Comparison of ENCODE assay signal across 28 cellular contexts in genomic region chr12:78931466-78931990, GRCh38.
DNase-seq lines count a peak whose midpoint lies in the region; ATAC-seq, FAIRE-seq and TF ChIP-seq lines count a peak whose summit lies in the region.
"Had no signal": no experiment of that assay in that cellular context is flagged by ENCODE, and none has a peak within 500 bp of the region (broad histone marks: within the 10 kb centered on the region; RNA-seq: fewer than 3 reads in every experiment).

No MANE protein-coding gene starts in this region.

- CTCF ChIA-PET in RWPE1 (lab: Yijun Ruan, JAX): no interaction called here
- CTCF ChIA-PET in activated CD4-positive, alpha-beta memory T cell treated with anti-CD3 and anti-CD28 coated beads, Interleukin-2, amount 10 ng/mL, durations not matched to agents 7 days and 5 days (lab: Charles Lee): no interaction called here

- no peak for ATAC-seq in HG02571 (IDR thresholded peaks at IDR 0.05; ENCODE audit: unreplicated experiment)
- ATAC-seq: activated CD8-positive, alpha-beta memory T cell treated with anti-CD3 and anti-CD28 coated beads, Interleukin-2, amount 10 ng/mL, durations not matched to agents 7 days and 5 days; activated naive CD8-positive, alpha-beta T cell treated with anti-CD3 and anti-CD28 coated beads, Interleukin-2, amount 50 U/mL, for 24 hours; left cardiac atrium; mucosa of descending colon; Panc1 had no signal

- TF ChIP-seq CTCF in D721Med (IDR thresholded peaks at IDR 0.05; ENCODE audit: insufficient read depth, missing control alignments) (no peak), RWPE1 (conservative IDR thresholded peaks at IDR 0.05; ENCODE audit: low read depth) (no peak)

- no peak overlapping the region for H3K27ac ChIP-seq in RWPE1
- H3K27ac ChIP-seq: BLaER1 treated with 17β-estradiol and CSF1 and Interleukin-3, amounts not matched to agents 10 nM and 100 nM; coronary artery; epithelial cell of prostate; transverse colon had no signal

- no peak overlapping the region for H3K4me3 Mint-ChIP-seq in activated CD4-positive, alpha-beta memory T cell treated with anti-CD3 and anti-CD28 coated beads, Interleukin-2, amount 10 ng/mL, durations not matched to agents 7 days and 5 days
- H3K4me3 Mint-ChIP-seq: activated B cell treated with CpG ODN at 0.5 μM for 24 hours; activated CD8-positive, alpha-beta memory T cell treated with anti-CD3 and anti-CD28 coated beads, Interleukin-2, amount 10 ng/mL, durations not matched to agents 7 days and 5 days; activated naive CD8-positive, alpha-beta T cell treated with anti-CD3 and anti-CD28 coated beads, Interleukin-2, amount 50 U/mL, for 24 hours; IgD-negative memory B cell; nephron had no signal

- H3K4me1 Mint-ChIP-seq in activated CD4-positive, alpha-beta memory T cell treated with anti-CD3 and anti-CD28 coated beads, Interleukin-2, amount 10 ng/mL, durations not matched to agents 7 days and 5 days: no peaks in the 10 kb centered on the region
- H3K4me1 Mint-ChIP-seq: activated B cell treated with CpG ODN at 0.5 μM for 24 hours; activated CD8-positive, alpha-beta memory T cell treated with anti-CD3 and anti-CD28 coated beads, Interleukin-2, amount 10 ng/mL, durations not matched to agents 7 days and 5 days; activated naive CD8-positive, alpha-beta T cell treated with anti-CD3 and anti-CD28 coated beads, Interleukin-2, amount 50 U/mL, for 24 hours; nephron had no signal

- no peak overlapping the region for H3K27ac Mint-ChIP-seq in activated CD4-positive, alpha-beta memory T cell treated with anti-CD3 and anti-CD28 coated beads, Interleukin-2, amount 10 ng/mL, durations not matched to agents 7 days and 5 days
- H3K27ac Mint-ChIP-seq: activated B cell treated with CpG ODN at 0.5 μM for 24 hours; activated CD8-positive, alpha-beta memory T cell treated with anti-CD3 and anti-CD28 coated beads, Interleukin-2, amount 10 ng/mL, durations not matched to agents 7 days and 5 days; activated naive CD8-positive, alpha-beta T cell treated with anti-CD3 and anti-CD28 coated beads, Interleukin-2, amount 50 U/mL, for 24 hours; nephron had no signal

- DNase-seq in NCI-H2171 treated with DMSO at 0.1 percent for 48 hours (lab: John Stamatoyannopoulos, UW): peak; percentile 12
- no peak for DNase-seq in NCI-H2171 (lab: John Stamatoyannopoulos, UW)
- DNase-seq in D721Med (ENCODE audit: insufficient read length, low spot score): no peak
- DNase-seq in SK-N-DZ (ENCODE audit: low spot score): peak; percentile 68
- DNase-seq in myocyte (ENCODE audit: low read depth): peak; percentile 4
- no peak for DNase-seq in RWPE1 (ENCODE audit: low spot score)
- no peak for DNase-seq in activated CD4-positive, alpha-beta memory T cell treated with anti-CD3 and anti-CD28 coated beads, Interleukin-2, amount 10 ng/mL, durations not matched to agents 7 days and 5 days
- DNase-seq: activated B cell treated with CpG ODN at 0.5 μM for 24 hours; activated CD8-positive, alpha-beta memory T cell treated with anti-CD3 and anti-CD28 coated beads, Interleukin-2, amount 10 ng/mL, durations not matched to agents 7 days and 5 days; activated naive CD8-positive, alpha-beta T cell treated with anti-CD3 and anti-CD28 coated beads, Interleukin-2, amount 50 U/mL, for 24 hours; activated T-cell treated with anti-CD3 and anti-CD28 coated beads, Interleukin-2, amount 50 U/mL, for 48 hours; DND-41; effector CD8-positive, alpha-beta T cell; GOT3; left cardiac atrium; mucosa of descending colon; NCI-H1048; NCI-H2029; SHP77; stimulated activated CD4-positive, alpha-beta T cell treated with anti-CD3 and anti-CD28 coated beads, Interleukin-4, amount 100 ng/mL, for 24 hours; transverse colon had no signal

- H3K9me3 Mint-ChIP-seq in activated CD4-positive, alpha-beta memory T cell treated with anti-CD3 and anti-CD28 coated beads, Interleukin-2, amount 10 ng/mL, durations not matched to agents 7 days and 5 days: peaks cover 8% of the 10 kb centered on the region
- H3K9me3 Mint-ChIP-seq: activated B cell treated with CpG ODN at 0.5 μM for 24 hours; activated naive CD8-positive, alpha-beta T cell treated with anti-CD3 and anti-CD28 coated beads, Interleukin-2, amount 50 U/mL, for 24 hours; nephron had no signal

- H3K36me3 Mint-ChIP-seq in activated CD4-positive, alpha-beta memory T cell treated with anti-CD3 and anti-CD28 coated beads, Interleukin-2, amount 10 ng/mL, durations not matched to agents 7 days and 5 days (ENCODE audit: low read depth): no peaks in the 10 kb centered on the region
- H3K36me3 Mint-ChIP-seq: activated CD8-positive, alpha-beta memory T cell treated with anti-CD3 and anti-CD28 coated beads, Interleukin-2, amount 10 ng/mL, durations not matched to agents 7 days and 5 days had no signal

- peak; percentile 41 for FAIRE-seq in D721Med (lab: Jason Lieb, UNC)

- POLR2A ChIA-PET in RWPE1 (lab: Yijun Ruan, JAX; ENCODE audit: low non-redundant PET): no interaction called here
- POLR2A ChIA-PET in activated CD4-positive, alpha-beta memory T cell treated with anti-CD3 and anti-CD28 coated beads, Interleukin-2, amount 10 ng/mL, durations not matched to agents 7 days and 5 days (lab: Charles Lee): no interaction called here

- H3K27me3 Mint-ChIP-seq in activated CD4-positive, alpha-beta memory T cell treated with anti-CD3 and anti-CD28 coated beads, Interleukin-2, amount 10 ng/mL, durations not matched to agents 7 days and 5 days: no peaks in the 10 kb centered on the region
- H3K27me3 Mint-ChIP-seq: activated B cell treated with CpG ODN at 0.5 μM for 24 hours; activated CD8-positive, alpha-beta memory T cell treated with anti-CD3 and anti-CD28 coated beads, Interleukin-2, amount 10 ng/mL, durations not matched to agents 7 days and 5 days; activated naive CD8-positive, alpha-beta T cell treated with anti-CD3 and anti-CD28 coated beads, Interleukin-2, amount 50 U/mL, for 24 hours; IgD-negative memory B cell had no signal

Comparison
In these comparisons a context has a peak if more than half of its experiments do, and no peak if none do; other contexts are left out.
1. DNase-seq: peak in NCI-H2171 treated with DMSO at 0.1 percent for 48 hours (single experiment), SK-N-DZ (single experiment) and myocyte (single experiment); none in NCI-H2171 (single experiment), D721Med (single experiment), RWPE1 (single experiment) and activated CD4-positive, alpha-beta memory T cell treated with anti-CD3 and anti-CD28 coated beads, Interleukin-2, amount 10 ng/mL, durations not matched to agents 7 days and 5 days (single experiment).